20 cellular contexts compared by ENCODE assay signal in the genomic region with DNA sequence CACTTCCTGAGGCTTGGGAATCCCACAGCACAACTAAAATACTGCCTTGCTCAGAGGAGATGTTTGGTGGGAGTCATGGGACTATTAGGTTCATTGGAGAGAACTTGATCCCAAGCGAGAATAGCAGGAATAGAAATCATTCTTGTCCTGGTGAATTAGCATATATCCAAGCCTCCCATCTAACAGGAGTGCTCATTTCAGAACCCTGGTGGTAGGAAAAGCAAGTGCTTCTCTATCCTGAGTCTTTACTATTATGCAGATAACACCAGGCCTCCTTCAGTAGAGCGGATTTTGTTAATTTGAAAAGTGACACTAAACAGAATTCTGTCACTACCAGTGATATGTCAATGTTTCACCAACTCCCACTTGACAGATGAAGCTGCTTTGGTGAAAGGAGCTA.
A peak's percentile ranks its signal among the peaks of the same experiment; 100 is the strongest.
DNase-seq lines count a peak whose midpoint lies in the region; ATAC-seq and TF ChIP-seq lines count a peak whose summit lies in the region.
"Had no signal": no experiment of that assay in that cellular context is flagged by ENCODE, and none has a peak within 500 bp of the region (broad histone marks: within the 10 kb centered on the region; RNA-seq: fewer than 3 reads in every experiment).

No MANE protein-coding gene starts in this region.

- H4K20me1 ChIP-seq in GM23338 (replicated peaks; ENCODE audit: insufficient read depth) (no peaks in the 10 kb centered on the region), PC-3 (ENCODE audit: low read length) (no peaks in the 10 kb centered on the region), osteoblast (ENCODE audit: insufficient read depth, low read length) (no peaks in the 10 kb centered on the region)
- H4K20me1 ChIP-seq: BLaER1 had no signal

- CTCF ChIA-PET in PC-3 (lab: Charles Lee) = no interaction called here
- CTCF ChIA-PET in CD8-positive, alpha-beta T cell (lab: Charles Lee) = interaction anchor here (0.7 kb wide), 1 partner anchor 485 kb away, joined by 3 read pairs; no protein-coding TSS in a partner anchor

- H3K4me1 ChIP-seq in GM23338 (ENCODE audit: insufficient read depth) (no peaks in the 10 kb centered on the region), PC-3 (ENCODE audit: insufficient read depth, low read length) (no peaks in the 10 kb centered on the region), osteoblast (ENCODE audit: insufficient read depth, low read length) (no peaks in the 10 kb centered on the region), left ventricle myocardium inferior (no peaks in the 10 kb centered on the region)
- H3K4me1 ChIP-seq in CD8-positive, alpha-beta T cell (ENCODE audit: insufficient read depth, low read length) = no peaks in the 10 kb centered on the region

- TF ChIP-seq CTCF in GM23338 (conservative IDR thresholded peaks at IDR 0.05; ENCODE audit: low read depth in 2 of 2) = peak in 1 of 2 experiments; percentile 35; a peak in 2 of 4 replicates
- peak; percentile 29; the same call in 1 of the 2 replicates for TF ChIP-seq CTCF in PC-3 (conservative IDR thresholded peaks at IDR 0.05; ENCODE audit: low read depth, low read length)
- TF ChIP-seq CTCF in chondrocyte (IDR thresholded peaks at IDR 0.05) = peak; percentile 40
- peak; percentile 17 for TF ChIP-seq CTCF in osteoblast (IDR thresholded peaks at IDR 0.05; ENCODE audit: extremely low read depth, low read depth, low read length)
- TF ChIP-seq CTCF in CD8-positive, alpha-beta T cell (IDR thresholded peaks at IDR 0.05) = no peak
- TF ChIP-seq CTCF in left ventricle myocardium inferior (IDR thresholded peaks at IDR 0.05; ENCODE audit: borderline replicate concordance) = no peak

- H3K9ac ChIP-seq in PC-3 (ENCODE audit: low read length) = no peak overlapping the region
- H3K9ac ChIP-seq: BLaER1, KMS-11 had no signal

- H3K36me3 ChIP-seq in GM23338 (ENCODE audit: insufficient read depth) (no peaks in the 10 kb centered on the region), PC-3 (ENCODE audit: low read depth, low read length) (peaks cover 2% of the 10 kb centered on the region; the same call in 1 of the 2 replicates), osteoblast (ENCODE audit: insufficient read depth, low read length) (no peaks in the 10 kb centered on the region), left ventricle myocardium inferior (no peaks in the 10 kb centered on the region)
- no peaks in the 10 kb centered on the region for H3K36me3 ChIP-seq in CD8-positive, alpha-beta T cell (ENCODE audit: insufficient read depth, low read length)
- H3K36me3 ChIP-seq: BLaER1 had no signal

- H3K27me3 Mint-ChIP-seq in GM23338 (ENCODE audit: insufficient read depth, low read depth, poor library complexity) (no peaks in the 10 kb centered on the region), chondrocyte (ENCODE audit: low read depth) (peaks cover 4% of the 10 kb centered on the region)
- peaks cover 29% of the 10 kb centered on the region for H3K27me3 Mint-ChIP-seq in CD8-positive, alpha-beta T cell (ENCODE audit: low read depth)

- intact Hi-C loops in PC-3 (cut with micrococcal nuclease) = loop anchor here (10.0 kb wide), 2 partner anchors 254 to 414 kb away; no protein-coding TSS in a partner anchor
- intact Hi-C loops in CD8-positive, alpha-beta T cell (cut with DNase I, micrococcal nuclease) = loop anchor here (5.0 to 10.0 kb wide), 3 partner anchors 254 to 1126 kb away; no protein-coding TSS in a partner anchor
- intact Hi-C loops in left ventricle myocardium inferior (cut with micrococcal nuclease) = loop anchor here (5.0 kb wide), 1 partner anchor 501 kb away; no protein-coding TSS in a partner anchor

- H3K27ac Mint-ChIP-seq in GM23338 = no peak overlapping the region
- H3K27ac Mint-ChIP-seq in chondrocyte (ENCODE audit: unreplicated experiment) = no peak overlapping the region
- no peak overlapping the region for H3K27ac Mint-ChIP-seq in CD8-positive, alpha-beta T cell
- H3K27ac Mint-ChIP-seq: CD8-positive, alpha-beta memory T cell had no signal

- H3K79me2 ChIP-seq in GM23338 (replicated peaks; ENCODE audit: insufficient read depth) = no peaks in the 10 kb centered on the region
- no peaks in the 10 kb centered on the region for H3K79me2 ChIP-seq in PC-3 (ENCODE audit: low read length)
- H3K79me2 ChIP-seq in osteoblast (ENCODE audit: insufficient read depth, low read length) = no peaks in the 10 kb centered on the region

- H3K27me3 ChIP-seq in GM23338 (ENCODE audit: insufficient read depth) = no peaks in the 10 kb centered on the region
- peaks cover 71% of the 10 kb centered on the region for H3K27me3 ChIP-seq in PC-3 (ENCODE audit: low read length)
- no peaks in the 10 kb centered on the region for H3K27me3 ChIP-seq in osteoblast (ENCODE audit: insufficient read depth, low read length)
- peaks cover 4% of the 10 kb centered on the region for H3K27me3 ChIP-seq in CD8-positive, alpha-beta T cell (ENCODE audit: insufficient read depth, low read length)
- H3K27me3 ChIP-seq in left ventricle myocardium inferior (ENCODE audit: low read depth) = peaks cover 70% of the 10 kb centered on the region
- H3K27me3 ChIP-seq: BLaER1 had no signal

- no TSS peak for BruUV-seq in PC-3 (replicated peaks; lab: Mats Ljungman, UMichigan)

- H3K4me1 Mint-ChIP-seq in GM23338 (peaks cover 10% of the 10 kb centered on the region), chondrocyte (ENCODE audit: low read depth) (peaks cover 27% of the 10 kb centered on the region)
- H3K4me1 Mint-ChIP-seq in CD8-positive, alpha-beta T cell (ENCODE audit: low read depth) = no peaks in the 10 kb centered on the region
- H3K4me1 Mint-ChIP-seq: CD8-positive, alpha-beta memory T cell had no signal

- H3K4me2 ChIP-seq in GM23338 (no peak overlapping the region), PC-3 (ENCODE audit: low read length) (no peak overlapping the region), osteoblast (ENCODE audit: insufficient read depth, low read length) (no peak overlapping the region)
- H3K4me2 ChIP-seq: BLaER1, KMS-11 had no signal

- no peak overlapping the region for H3K4me3 Mint-ChIP-seq in GM23338
- H3K4me3 Mint-ChIP-seq in chondrocyte (ENCODE audit: unreplicated experiment) = no peak overlapping the region
- H3K4me3 Mint-ChIP-seq in CD8-positive, alpha-beta T cell = no peak overlapping the region
- H3K4me3 Mint-ChIP-seq: CD8-positive, alpha-beta memory T cell had no signal

- POLR2A ChIA-PET in PC-3 (lab: Charles Lee; ENCODE audit: unreplicated experiment) = interaction anchor here (0.7 kb wide), 1 partner anchor 467 kb away, joined by 5 read pairs; no protein-coding TSS in a partner anchor
- POLR2A ChIA-PET in CD8-positive, alpha-beta T cell (lab: Charles Lee) = no interaction called here

- no peak overlapping the region for H2AFZ ChIP-seq in GM23338
- no peak overlapping the region for H2AFZ ChIP-seq in PC-3 (ENCODE audit: low read length)
- H2AFZ ChIP-seq in osteoblast (ENCODE audit: low read length) = no peak overlapping the region

- H3K27ac ChIP-seq in GM23338 (ENCODE audit: low read depth) (no peak overlapping the region), PC-3 (ENCODE audit: low read length) (no peak overlapping the region), osteoblast (ENCODE audit: low read depth, low read length) (no peak overlapping the region), substantia nigra (ENCODE audit: low read depth, low read length, poor library complexity, severe bottlenecking) (no peak overlapping the region), left ventricle myocardium inferior (replicated peaks) (no peak overlapping the region)
- no peak overlapping the region for H3K27ac ChIP-seq in CD8-positive, alpha-beta T cell (ENCODE audit: low read depth, low read length)
- H3K27ac ChIP-seq: BLaER1, KMS-11 had no signal

- H3K9me3 Mint-ChIP-seq in GM23338 (no peaks in the 10 kb centered on the region), chondrocyte (ENCODE audit: low read depth) (no peaks in the 10 kb centered on the region)
- H3K9me3 Mint-ChIP-seq in CD8-positive, alpha-beta T cell = no peaks in the 10 kb centered on the region
- H3K9me3 Mint-ChIP-seq: CD8-positive, alpha-beta memory T cell had no signal

- H3K4me3 ChIP-seq in GM23338 = no peak overlapping the region
- no peak overlapping the region for H3K4me3 ChIP-seq in PC-3 (ENCODE audit: low read length)
- H3K4me3 ChIP-seq in osteoblast (ENCODE audit: insufficient read depth, low read length) = no peak overlapping the region
- no peak overlapping the region for H3K4me3 ChIP-seq in CD8-positive, alpha-beta T cell (ENCODE audit: low read depth, low read length)
- H3K4me3 ChIP-seq in left ventricle myocardium inferior = no peak overlapping the region
- H3K4me3 ChIP-seq: BLaER1 had no signal

- DNase-seq in GM23338 (ENCODE audit: low spot score) (peak; percentile 42), PC-3 (no peak), chondrocyte (ENCODE audit: low spot score) (no peak), osteoblast (ENCODE audit: insufficient read length, low spot score, missing footprints) (no peak), substantia nigra (lab: John Stamatoyannopoulos, UW) (no peak), left ventricle myocardium inferior (no peak)
- DNase-seq in CD8-positive, alpha-beta T cell = no peak
- DNase-seq: CD8-positive, alpha-beta memory T cell; DND-41; GDM1; GOT3; NCI-H1092 treated with DMSO at 0.1 percent for 48 hours; NCI-H1694; NCI-H2107; NCI-H526 treated with DMSO at 0.1 percent for 48 hours; NK-92 treated with Interleukin-12 subunit alpha and Interleukin-12 subunit beta, amount 100 ng/mL, for 24 hours; SHP77 treated with DMSO at 0.1 percent for 48 hours had no signal

- H3K9me3 ChIP-seq in PC-3 (ENCODE audit: low read length) = no peaks in the 10 kb centered on the region
- no peaks in the 10 kb centered on the region for H3K9me3 ChIP-seq in osteoblast (ENCODE audit: low read depth, low read length)
- H3K9me3 ChIP-seq in CD8-positive, alpha-beta T cell (ENCODE audit: low read length) = no peaks in the 10 kb centered on the region
- no peaks in the 10 kb centered on the region for H3K9me3 ChIP-seq in left ventricle myocardium inferior (replicated peaks)
- H3K9me3 ChIP-seq: BLaER1 had no signal

- H3K9me2 ChIP-seq in GM23338 (ENCODE audit: insufficient read depth) (no peaks in the 10 kb centered on the region), PC-3 (replicated peaks; ENCODE audit: low read length) (no peaks in the 10 kb centered on the region)

- no peaks in the 10 kb centered on the region for H3K36me3 Mint-ChIP-seq in GM23338 (ENCODE audit: low read depth)
- H3K36me3 Mint-ChIP-seq in chondrocyte (ENCODE audit: low read depth) = no peaks in the 10 kb centered on the region
- H3K36me3 Mint-ChIP-seq in CD8-positive, alpha-beta T cell = no peaks in the 10 kb centered on the region

- H3F3A ChIP-seq in GM23338 (replicated peaks; ENCODE audit: low read depth) (no peaks in the 10 kb centered on the region), PC-3 (ENCODE audit: low read length, unreplicated experiment) (no peaks in the 10 kb centered on the region)

- ATAC-seq in GM23338 (peak; percentile 61), PC-3 (no peak), HG02759 (IDR thresholded peaks at IDR 0.05; ENCODE audit: unreplicated experiment) (no peak)
- ATAC-seq in CD8-positive, alpha-beta T cell = no peak

TF ChIP-seq in GM23338, 12 proteins besides CTCF, POLR2A, EP300 and RAD21 (continues in another document):
- TF ChIP-seq POLR2AphosphoS5 (IDR thresholded peaks at IDR 0.05; ENCODE audit: low read depth) (no peak), ZNF114 (CRISPR knock-in tag; IDR thresholded peaks at IDR 0.05) (no peak)

Comparison
In these comparisons a context has a peak if more than half of its experiments do, and no peak if none do; other contexts are left out.
1. CTCF ChIP-seq: peak in PC-3 (single experiment), chondrocyte (single experiment) and osteoblast (single experiment); none in CD8-positive, alpha-beta T cell (single experiment) and left ventricle myocardium inferior (single experiment).